1 cellular context compared by ENCODE assay signal in genomic region chr3:124824286-124824915, GRCh38.
TF ChIP-seq lines count a peak whose summit lies in the region.

No MANE protein-coding gene starts in this region.

TF ChIP-seq in SK-N-SH, 30 proteins besides CTCF, POLR2A, EP300 and RAD21 (continued from another document):
- TF ChIP-seq ZBTB33 (IDR thresholded peaks at IDR 0.05; ENCODE audit: borderline replicate concordance, low read depth), result no peak
- TF ChIP-seq, protein P1, sequence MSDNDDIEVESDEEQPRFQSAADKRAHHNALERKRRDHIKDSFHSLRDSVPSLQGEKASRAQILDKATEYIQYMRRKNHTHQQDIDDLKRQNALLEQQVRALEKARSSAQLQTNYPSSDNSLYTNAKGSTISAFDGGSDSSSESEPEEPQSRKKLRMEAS (IDR thresholded peaks at IDR 0.05; ENCODE audit: low read depth), result no peak
- peak; percentile 50 for TF ChIP-seq PBX3 (IDR thresholded peaks at IDR 0.05)
- no peak for TF ChIP-seq CHD2 (IDR thresholded peaks at IDR 0.05; ENCODE audit: low read length, partially characterized antibody)
- TF ChIP-seq, protein P2, sequence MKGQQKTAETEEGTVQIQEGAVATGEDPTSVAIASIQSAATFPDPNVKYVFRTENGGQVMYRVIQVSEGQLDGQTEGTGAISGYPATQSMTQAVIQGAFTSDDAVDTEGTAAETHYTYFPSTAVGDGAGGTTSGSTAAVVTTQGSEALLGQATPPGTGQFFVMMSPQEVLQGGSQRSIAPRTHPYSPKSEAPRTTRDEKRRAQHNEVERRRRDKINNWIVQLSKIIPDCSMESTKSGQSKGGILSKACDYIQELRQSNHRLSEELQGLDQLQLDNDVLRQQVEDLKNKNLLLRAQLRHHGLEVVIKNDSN (IDR thresholded peaks at IDR 0.05; ENCODE audit: borderline replicate concordance, low read depth), result no peak
- no peak for TF ChIP-seq POLR2AphosphoS5 (IDR thresholded peaks at IDR 0.05; ENCODE audit: low read depth, low read length)
- TF ChIP-seq RCOR1 (IDR thresholded peaks at IDR 0.05; ENCODE audit: low read length), result no peak
- peak; percentile 20; the same call in 1 of the 2 replicates for TF ChIP-seq NFIC (IDR thresholded peaks at IDR 0.05; ENCODE audit: borderline replicate concordance)
- no peak for TF ChIP-seq MXI1 (IDR thresholded peaks at IDR 0.05; ENCODE audit: low read depth, low read length)
- TF ChIP-seq FOXJ3 (CRISPR knock-in tag; IDR thresholded peaks at IDR 0.05), result no peak
- no peak for TF ChIP-seq YY1 (IDR thresholded peaks at IDR 0.05; ENCODE audit: low read depth)
- no peak for TF ChIP-seq TAF1 (IDR thresholded peaks at IDR 0.05; ENCODE audit: borderline replicate concordance, low read depth, low read length)
- no peak for TF ChIP-seq FOXM1 (IDR thresholded peaks at IDR 0.05; ENCODE audit: low read depth)
- peak; percentile 67; the same call in 1 of the 2 replicates for TF ChIP-seq FOSL2 (IDR thresholded peaks at IDR 0.05; ENCODE audit: borderline replicate concordance, low read depth)
